18 cellular contexts compared by ENCODE assay signal in genomic region chr10:23417254-23417653, GRCh38.
"Had no signal": no experiment of that assay in that cellular context is flagged by ENCODE, and none has a peak within 500 bp of the region (broad histone marks: within the 10 kb centered on the region; RNA-seq: fewer than 3 reads in every experiment).

No MANE protein-coding gene starts in this region.

- H3K4me3 Mint-ChIP-seq: activated naive CD4-positive, alpha-beta T cell treated with anti-CD3 and anti-CD28 coated beads for 36 hours; immature natural killer cell; neural crest cell had no signal

- H3K36me3 Mint-ChIP-seq: immature natural killer cell had no signal

- ATAC-seq: left cardiac atrium, lower lobe of right lung had no signal

- H3K4me1 ChIP-seq: lower lobe of right lung, stomach, vagina had no signal

- H3K36me3 ChIP-seq: cardiac muscle cell, lower lobe of right lung, stomach, thoracic aorta, vagina had no signal

- H3K9me3 ChIP-seq: lower lobe of right lung, stomach, thoracic aorta, vagina had no signal

- H3K27me3 ChIP-seq: cardiac muscle cell, stomach, vagina had no signal

- H3K27ac ChIP-seq: cardiac muscle cell, lower lobe of right lung, stomach, thoracic aorta, vagina had no signal

- H3K4me3 ChIP-seq: cardiac muscle cell, lower lobe of right lung, stomach, thoracic aorta, vagina had no signal

- H3K27ac Mint-ChIP-seq: activated naive CD4-positive, alpha-beta T cell treated with anti-CD3 and anti-CD28 coated beads for 36 hours; activated T-helper 2 cell treated with anti-CD3 and anti-CD28 coated beads, Interferon-gamma antibody, Interleukin-2, Interleukin-4, amounts not matched to agents 10 μg/mL and 5 μg/mL and 100 μg/mL, durations not matched to agents 14 hours and 24 hours and 36 hours; immature natural killer cell had no signal

- H3K9me3 Mint-ChIP-seq: activated naive CD4-positive, alpha-beta T cell treated with anti-CD3 and anti-CD28 coated beads for 36 hours; activated T-helper 2 cell treated with anti-CD3 and anti-CD28 coated beads, Interferon-gamma antibody, Interleukin-2, Interleukin-4, amounts not matched to agents 10 μg/mL and 5 μg/mL and 100 μg/mL, durations not matched to agents 14 hours and 24 hours and 36 hours; immature natural killer cell; neural crest cell had no signal

- DNase-seq: activated CD4-positive, alpha-beta T cell treated with anti-CD3 and anti-CD28 coated beads for 1 hour; activated CD4-positive, alpha-beta T cell treated with anti-CD3 and anti-CD28 coated beads, Interleukin-2, amount 50 U/mL, for 4 hours; activated naive CD4-positive, alpha-beta T cell treated with anti-CD3 and anti-CD28 coated beads for 36 hours; foreskin fibroblast; immature natural killer cell; left cardiac atrium; lower lobe of right lung; midbrain; stimulated activated CD4-positive, alpha-beta T cell treated with anti-CD3 and anti-CD28 coated beads, Interleukin-12 subunit alpha, Interleukin-12 subunit beta, amount 100 ng/mL, for 4 hours; stimulated activated CD4-positive, alpha-beta T cell treated with anti-CD3 and anti-CD28 coated beads, Interleukin-2, amount 100 ng/mL, for 24 hours; stomach; T-helper 1 cell; T1000 had no signal

- H3K4me1 Mint-ChIP-seq: immature natural killer cell, neural crest cell had no signal
